ENCODE assay signal across 11 cellular contexts in genomic region chr22:50282361-50283144, GRCh38. TPM values are rescaled to one million over a fixed set of nuclear protein-coding genes. Genes with fewer than 3 reads are reported as not detected.
A peak's percentile ranks its signal among the peaks of the same experiment; 100 is the strongest.
DNase-seq lines count a peak whose midpoint lies in the region; ATAC-seq and TF ChIP-seq lines count a peak whose summit lies in the region.
"Had no signal": no experiment of that assay in that cellular context is flagged by ENCODE, and none has a peak within 500 bp of the region (broad histone marks: within the 10 kb centered on the region; RNA-seq: fewer than 3 reads in every experiment).

No MANE protein-coding gene starts in this region.

- H3K27me3 ChIP-seq in Panc1 (ENCODE audit: control insufficient read depth, insufficient read depth, low read length), result no peaks in the 10 kb centered on the region
- H3K27me3 ChIP-seq in fibroblast of lung (ENCODE audit: control insufficient read depth, insufficient read depth, low read length), result no peaks in the 10 kb centered on the region
- H3K27me3 ChIP-seq in mucosa of stomach (ENCODE audit: control insufficient read depth, insufficient read depth, low read length), result no peaks in the 10 kb centered on the region

- no peaks in the 10 kb centered on the region for H3K9me3 Mint-ChIP-seq in activated naive CD8-positive, alpha-beta T cell treated with anti-CD3 and anti-CD28 coated beads, Interleukin-2, amount 50 U/mL, for 24 hours
- H3K9me3 Mint-ChIP-seq: CD4-positive, alpha-beta T cell had no signal

- BruUV-seq in Panc1 (replicated peaks; lab: Mats Ljungman, UMichigan), result no TSS peak

- no peak for TF ChIP-seq POLR2A in GM18505 (IDR thresholded peaks at IDR 0.05; ENCODE audit: borderline replicate concordance, extremely low read depth, insufficient read depth, insufficient read length)

- H3K27me3 Mint-ChIP-seq in activated naive CD8-positive, alpha-beta T cell treated with anti-CD3 and anti-CD28 coated beads, Interleukin-2, amount 50 U/mL, for 24 hours, result no peaks in the 10 kb centered on the region
- H3K27me3 Mint-ChIP-seq: CD4-positive, alpha-beta T cell had no signal

- peaks cover 6% of the 10 kb centered on the region for H3K79me2 ChIP-seq in fibroblast of lung (ENCODE audit: control insufficient read depth, insufficient read depth, low read length)

- H2AFZ ChIP-seq in fibroblast of lung (ENCODE audit: low read length), result no peak overlapping the region

- no peaks in the 10 kb centered on the region for H3K36me3 Mint-ChIP-seq in activated naive CD8-positive, alpha-beta T cell treated with anti-CD3 and anti-CD28 coated beads, Interleukin-2, amount 50 U/mL, for 24 hours (ENCODE audit: low read depth)

- in situ Hi-C loops in Panc1 (cut with HindIII; ENCODE audit: low pct_unique_long_range_greater_than_20kb, low sequenced_read_pairs), result no loop called here

- intact Hi-C loops in Panc1 (cut with micrococcal nuclease; ENCODE audit: unreplicated experiment), result no loop called here

- H3K9ac ChIP-seq in fibroblast of lung (ENCODE audit: insufficient read depth, low read length), result no peak overlapping the region
- H3K9ac ChIP-seq in mucosa of stomach (ENCODE audit: low read length), result peak overlapping the region; percentile 8

- H3K4me3 ChIP-seq in Panc1 (ENCODE audit: low read depth in 2 of 2, low read length in 2 of 2) (no peak overlapping the region), fibroblast of lung (replicated peaks in 1 of 4; ENCODE audit: control extremely low read depth in 1 of 4, insufficient read depth in 1 of 4, low read depth in 3 of 4, low read length in 4 of 4) (no peak overlapping the region), mucosa of stomach (ENCODE audit: low read length) (no peak overlapping the region)
- H3K4me3 ChIP-seq: thoracic aorta had no signal

- 0 out of 2 replicates have a peak, but pooled peaks cover 2% of the 10 kb centered on the region for H3K36me3 ChIP-seq in Panc1 (ENCODE audit: control insufficient read depth, insufficient read depth, low read length)
- peaks cover 74% of the 10 kb centered on the region for H3K36me3 ChIP-seq in fibroblast of lung (ENCODE audit: control insufficient read depth, insufficient read depth, low read length)
- H3K36me3 ChIP-seq in mucosa of stomach (ENCODE audit: control insufficient read depth, insufficient read depth, low read length), result peaks cover 32% of the 10 kb centered on the region

- POLR2A ChIA-PET in Panc1 (lab: Charles Lee), result interaction anchor here (0.6 kb wide), 1 partner anchor 11 kb away, joined by 7 read pairs; no protein-coding TSS in a partner anchor

- H3K4me1 Mint-ChIP-seq in activated naive CD8-positive, alpha-beta T cell treated with anti-CD3 and anti-CD28 coated beads, Interleukin-2, amount 50 U/mL, for 24 hours, result no peaks in the 10 kb centered on the region

- no peaks in the 10 kb centered on the region for H4K20me1 ChIP-seq in fibroblast of lung (ENCODE audit: control insufficient read depth, extremely low read depth, insufficient read depth, low read length)

- DNase-seq in COLO668 (lab: John Stamatoyannopoulos, UW; ENCODE audit: unreplicated experiment), result peak; percentile 29
- no peak for DNase-seq in Panc1 (ENCODE audit: low read depth, low spot score)
- peak; percentile 48 to 86 for DNase-seq in fibroblast of lung (ENCODE audit: low read depth in 2 of 2)
- DNase-seq in activated naive CD8-positive, alpha-beta T cell treated with anti-CD3 and anti-CD28 coated beads, Interleukin-2, amount 50 U/mL, for 24 hours, result no peak
- no peak for DNase-seq in OCI-M2 (lab: John Stamatoyannopoulos, UW; ENCODE audit: unreplicated experiment)
- DNase-seq in D341Med (ENCODE audit: low spot score), result no peak
- DNase-seq: CD4-positive, alpha-beta T cell; Kasumi-1 had no signal

- no peak overlapping the region for H3K4me2 ChIP-seq in fibroblast of lung (ENCODE audit: extremely low read depth, insufficient read depth, low read length)

- no peak overlapping the region for H3K27ac ChIP-seq in Panc1 (ENCODE audit: low read length)
- peak overlapping the region; percentile 8 for H3K27ac ChIP-seq in fibroblast of lung (ENCODE audit: insufficient read depth, low read length)
- H3K27ac ChIP-seq: thoracic aorta had no signal

- H3K4me1 ChIP-seq in Panc1 (ENCODE audit: control insufficient read depth, insufficient read depth, low read length) (peaks cover 4% of the 10 kb centered on the region; the same call in 1 of the 2 replicates), fibroblast of lung (ENCODE audit: control insufficient read depth, extremely low read depth, insufficient read depth, low read length) (peaks cover 5% of the 10 kb centered on the region), mucosa of stomach (ENCODE audit: control insufficient read depth, insufficient read depth, low read length) (peaks cover 70% of the 10 kb centered on the region)

- TF ChIP-seq CTCF in Panc1 (IDR thresholded peaks at IDR 0.05), result no peak
- TF ChIP-seq CTCF in fibroblast of lung (conservative IDR thresholded peaks at IDR 0.05 in 1 of 2, IDR thresholded peaks at IDR 0.05 in 1 of 2; ENCODE audit: low read depth in 1 of 2, low read length in 2 of 2), result no peak

- no peak overlapping the region for H3K4me3 Mint-ChIP-seq in activated naive CD8-positive, alpha-beta T cell treated with anti-CD3 and anti-CD28 coated beads, Interleukin-2, amount 50 U/mL, for 24 hours
- H3K4me3 Mint-ChIP-seq: CD4-positive, alpha-beta T cell had no signal

- H3K27ac Mint-ChIP-seq in activated naive CD8-positive, alpha-beta T cell treated with anti-CD3 and anti-CD28 coated beads, Interleukin-2, amount 50 U/mL, for 24 hours, result no peak overlapping the region
- H3K27ac Mint-ChIP-seq: CD4-positive, alpha-beta T cell had no signal

- H3K9me3 ChIP-seq in Panc1 (ENCODE audit: control insufficient read depth, insufficient read depth, low read depth, low read length) (no peaks in the 10 kb centered on the region), fibroblast of lung (ENCODE audit: control insufficient read depth, insufficient read depth, low read depth, low read length) (no peaks in the 10 kb centered on the region), mucosa of stomach (ENCODE audit: control insufficient read depth, low read length) (no peaks in the 10 kb centered on the region)
- H3K9me3 ChIP-seq: thoracic aorta had no signal

- peak; percentile 74 for ATAC-seq in Panc1
- no peak for ATAC-seq in activated naive CD8-positive, alpha-beta T cell treated with anti-CD3 and anti-CD28 coated beads, Interleukin-2, amount 50 U/mL, for 24 hours
- no peak for ATAC-seq in GM18505 (IDR thresholded peaks at IDR 0.05; ENCODE audit: unreplicated experiment)

- CTCF ChIA-PET in Panc1 (lab: Charles Lee), result no interaction called here

RNA-seq across cellular contexts. Expression of gene MAPK11, which starts 12.4 kb away (rescaled TPM):
- total RNA-seq in Panc1 (2021; ENCODE audit: unreplicated experiment), result 77.7 TPM
- polyA plus RNA-seq in Panc1 (2012; ENCODE audit: insufficient read length), result 105 TPM
- 5.9 and 7.6 TPM in 2 replicates for total RNA-seq in fibroblast of lung
- 2.6 and 4.1 TPM in 2 replicates for polyA plus RNA-seq in fibroblast of lung
- polyA plus RNA-seq in fibroblast of lung (2012), result 5.4 and 10.7 TPM in 2 replicates
- polyA minus RNA-seq in fibroblast of lung (ENCODE audit: low replicate concordance), result 17.1 and 18.7 TPM in 2 replicates

RNA-seq across cellular contexts. Expression of gene MAPK12, which starts 21.1 kb away (rescaled TPM):
- total RNA-seq in Panc1 (2021; ENCODE audit: unreplicated experiment), result 74.6 TPM
- polyA plus RNA-seq in Panc1 (2012; ENCODE audit: insufficient read length), result 81.1 TPM
- 24.4 and 30.1 TPM in 2 replicates for total RNA-seq in fibroblast of lung
- polyA plus RNA-seq in fibroblast of lung, result 16.4 and 21.5 TPM in 2 replicates
- polyA plus RNA-seq in fibroblast of lung (2012), result 19.8 and 26.9 TPM in 2 replicates
- 39.0 and 43.3 TPM in 2 replicates for polyA minus RNA-seq in fibroblast of lung (ENCODE audit: low replicate concordance)

RNA-seq across cellular contexts. Expression of gene PLXNB2, which starts 24.9 kb away (rescaled TPM):
- 227 TPM for total RNA-seq in Panc1 (2021; ENCODE audit: unreplicated experiment)
- polyA plus RNA-seq in Panc1 (2012; ENCODE audit: insufficient read length), result 239 TPM
- total RNA-seq in fibroblast of lung, result 130 and 209 TPM in 2 replicates
- polyA plus RNA-seq in fibroblast of lung, result 62.7 and 72.9 TPM in 2 replicates
- polyA plus RNA-seq in fibroblast of lung (2012), result 127 and 141 TPM in 2 replicates
- 337 and 393 TPM in 2 replicates for polyA minus RNA-seq in fibroblast of lung (ENCODE audit: low replicate concordance)

RNA-seq across cellular contexts. Expression of gene HDAC10, which starts 31.5 kb away (rescaled TPM):
- 71.3 TPM for total RNA-seq in Panc1 (2021; ENCODE audit: unreplicated experiment)
- polyA plus RNA-seq in Panc1 (2012; ENCODE audit: insufficient read length), result 74.6 TPM
- total RNA-seq in fibroblast of lung, result 19.3 and 27.6 TPM in 2 replicates
- 5.1 and 6.7 TPM in 2 replicates for polyA plus RNA-seq in fibroblast of lung
- 13.4 and 18.2 TPM in 2 replicates for polyA plus RNA-seq in fibroblast of lung (2012)
- 6.7 and 15.9 TPM in 2 replicates for polyA minus RNA-seq in fibroblast of lung (ENCODE audit: low replicate concordance)

RNA-seq across cellular contexts. Expression of gene TUBGCP6, which starts 37.7 kb away (rescaled TPM):
- 31.3 TPM for total RNA-seq in Panc1 (2021; ENCODE audit: unreplicated experiment)
- 31.3 TPM for polyA plus RNA-seq in Panc1 (2012; ENCODE audit: insufficient read length)
- 19.0 and 23.8 TPM in 2 replicates for total RNA-seq in fibroblast of lung
- 6.7 and 7.3 TPM in 2 replicates for polyA plus RNA-seq in fibroblast of lung
- 10.8 and 11.2 TPM in 2 replicates for polyA plus RNA-seq in fibroblast of lung (2012)
- polyA minus RNA-seq in fibroblast of lung (ENCODE audit: low replicate concordance), result 17.3 and 18.7 TPM in 2 replicates

Comparison
In these comparisons a context has a peak if more than half of its experiments do, and no peak if none do; other contexts are left out.
1. DNase-seq: peak in COLO668 (single experiment) and fibroblast of lung (2 of 2); none in Panc1 (single experiment), activated naive CD8-positive, alpha-beta T cell treated with anti-CD3 and anti-CD28 coated beads, Interleukin-2, amount 50 U/mL, for 24 hours (single experiment), OCI-M2 (single experiment) and D341Med (single experiment).